In genomic region chr1:207181838-207182237, GRCh38 we compare ENCODE assay signal across 14 cellular contexts.
DNase-seq lines count a peak whose midpoint lies in the region; ATAC-seq and TF ChIP-seq lines count a peak whose summit lies in the region.
"Had no signal": no experiment of that assay in that cellular context is flagged by ENCODE, and none has a peak within 500 bp of the region (broad histone marks: within the 10 kb centered on the region; RNA-seq: fewer than 3 reads in every experiment).

No MANE protein-coding gene starts in this region.

- ATAC-seq in HG02870 (IDR thresholded peaks at IDR 0.05; ENCODE audit: unreplicated experiment) (no peak), HG03432 (IDR thresholded peaks at IDR 0.05; ENCODE audit: unreplicated experiment) (no peak)

- no peaks in the 10 kb centered on the region for H3K9me3 Mint-ChIP-seq in HFFc6

- no peak overlapping the region for H3K4me2 ChIP-seq in hepatocyte

- H3K36me3 ChIP-seq in hepatocyte (replicated peaks; ENCODE audit: insufficient read depth, low read depth), result no peaks in the 10 kb centered on the region
- H3K36me3 ChIP-seq: upper lobe of left lung had no signal

- H3K27ac Mint-ChIP-seq in HFFc6, result no peak overlapping the region

- H3K27me3 ChIP-seq in hepatocyte, result no peaks in the 10 kb centered on the region
- H3K27me3 ChIP-seq: upper lobe of left lung had no signal

- H3K4me1 ChIP-seq in hepatocyte (ENCODE audit: insufficient read depth), result no peaks in the 10 kb centered on the region
- H3K4me1 ChIP-seq: upper lobe of left lung had no signal

- H2AFZ ChIP-seq in hepatocyte, result no peak overlapping the region

- H3K27me3 Mint-ChIP-seq in HFFc6 (ENCODE audit: insufficient read depth), result peaks cover 3% of the 10 kb centered on the region

- DNase-seq in ACHN, result peak; percentile 26
- no peak for DNase-seq in HFFc6
- peak; percentile 7 for DNase-seq in SW480 (ENCODE audit: low spot score)
- no peak for DNase-seq in hepatocyte (ENCODE audit: low spot score)
- DNase-seq in NCI-H146 (lab: John Stamatoyannopoulos, UW), result no peak
- no peak for DNase-seq in midbrain (lab: John Stamatoyannopoulos, UW)
- DNase-seq: activated CD4-positive, CD25-positive, alpha-beta regulatory T cell; C1 segment of cervical spinal cord; effector memory CD4-positive, alpha-beta T cell; NCI-H1694 treated with DMSO at 0.1 percent for 48 hours; retina; upper lobe of left lung had no signal

- no peaks in the 10 kb centered on the region for H3K4me1 Mint-ChIP-seq in HFFc6 (ENCODE audit: low read depth)

- H3K36me3 Mint-ChIP-seq in HFFc6 (ENCODE audit: low read depth), result no peaks in the 10 kb centered on the region

- no peaks in the 10 kb centered on the region for H4K20me1 ChIP-seq in hepatocyte (ENCODE audit: insufficient read depth, poor library complexity, severe bottlenecking)

- H3K9me3 ChIP-seq in hepatocyte (ENCODE audit: low read depth), result no peaks in the 10 kb centered on the region
- H3K9me3 ChIP-seq: upper lobe of left lung had no signal

- H3K4me3 ChIP-seq in hepatocyte, result no peak overlapping the region
- H3K4me3 ChIP-seq: upper lobe of left lung had no signal

- H3K4me3 Mint-ChIP-seq in HFFc6, result no peak overlapping the region

- H3K27ac ChIP-seq in hepatocyte, result no peak overlapping the region
- H3K27ac ChIP-seq: upper lobe of left lung had no signal

- no peaks in the 10 kb centered on the region for H3K9me2 ChIP-seq in hepatocyte (replicated peaks; ENCODE audit: insufficient read depth)

- in situ Hi-C loops in ACHN (cut with HindIII; ENCODE audit: low pct_ligation_motif_present, low pct_unique_long_range_greater_than_20kb, low sequenced_read_pairs), result no loop called here

- H3K79me2 ChIP-seq in hepatocyte, result no peaks in the 10 kb centered on the region

- TF ChIP-seq CTCF in HFFc6 (IDR thresholded peaks at IDR 0.05) (peak; percentile 27; the same call in 1 of the 2 replicates), hepatocyte (IDR thresholded peaks at IDR 0.05; ENCODE audit: poor library complexity) (peak; percentile 18)

Comparison
In these comparisons a context has a peak if more than half of its experiments do, and no peak if none do; other contexts are left out.
1. DNase-seq: peak in ACHN (single experiment) and SW480 (single experiment); none in HFFc6 (single experiment), hepatocyte (single experiment), NCI-H146 (single experiment) and midbrain (single experiment).